ENCODE assay signal across 24 cellular contexts in genomic region chr18:37188016-37188791, GRCh38.
DNase-seq lines count a peak whose midpoint lies in the region; ATAC-seq, FAIRE-seq and TF ChIP-seq lines count a peak whose summit lies in the region.
"Had no signal": no experiment of that assay in that cellular context is flagged by ENCODE, and none has a peak within 500 bp of the region (broad histone marks: within the 10 kb centered on the region; RNA-seq: fewer than 3 reads in every experiment).

No MANE protein-coding gene starts in this region.

- H3K9me3 ChIP-seq in SJCRH30 (replicated peaks) (no peaks in the 10 kb centered on the region), ectodermal cell (ENCODE audit: control insufficient read depth, low read length) (no peaks in the 10 kb centered on the region), neuronal stem cell (replicated peaks in 1 of 2; ENCODE audit: control insufficient read depth in 2 of 2, insufficient read depth in 1 of 2, low read depth in 1 of 2, low read length in 2 of 2) (no peaks in the 10 kb centered on the region), lower lobe of right lung (no peaks in the 10 kb centered on the region)
- H3K9me3 ChIP-seq: uterus had no signal

- peaks cover 1% of the 10 kb centered on the region for H3K79me1 ChIP-seq in neuronal stem cell (ENCODE audit: low read depth, low read length)

- H2BK15ac ChIP-seq in neuronal stem cell (ENCODE audit: low read length), result no peak overlapping the region

- peak overlapping the region; percentile 61 for H3K27ac ChIP-seq in SJCRH30
- peak overlapping the region; percentile 38 for H3K27ac ChIP-seq in ectodermal cell (ENCODE audit: insufficient read depth, low read depth, low read length, poor library complexity, severe bottlenecking)
- no peak overlapping the region for H3K27ac ChIP-seq in neuronal stem cell (replicated peaks; ENCODE audit: low read length)
- H3K27ac ChIP-seq in lower lobe of right lung, result no peak overlapping the region
- H3K27ac ChIP-seq: foreskin keratinocyte, KMS-11, SK-N-MC, uterus had no signal

- no peak overlapping the region for H3K23ac ChIP-seq in neuronal stem cell (ENCODE audit: low read depth, low read length, poor library complexity)

- H2BK5ac ChIP-seq in neuronal stem cell (ENCODE audit: low read length), result no peak overlapping the region

- no peak overlapping the region for H2BK12ac ChIP-seq in neuronal stem cell (ENCODE audit: low read length)

- no peaks in the 10 kb centered on the region for H3K4me1 ChIP-seq in SJCRH30
- H3K4me1 ChIP-seq in ectodermal cell (ENCODE audit: control insufficient read depth, insufficient read depth, low read length), result no peaks in the 10 kb centered on the region
- H3K4me1 ChIP-seq in neuronal stem cell (ENCODE audit: control insufficient read depth in 2 of 2, insufficient read depth in 1 of 2, low read depth in 1 of 2, low read length in 2 of 2), result peaks cover 0 to 4% of the 10 kb centered on the region in 2 donors
- no peaks in the 10 kb centered on the region for H3K4me1 ChIP-seq in lower lobe of right lung
- H3K4me1 ChIP-seq: foreskin keratinocyte, uterus had no signal

- no peak overlapping the region for H4K91ac ChIP-seq in neuronal stem cell (ENCODE audit: low read depth, low read length, poor library complexity)

- ATAC-seq in lower lobe of right lung, result no peak
- ATAC-seq in HG02678 (IDR thresholded peaks at IDR 0.05; ENCODE audit: unreplicated experiment), result no peak
- no peak for ATAC-seq in HG02973 (IDR thresholded peaks at IDR 0.05; ENCODE audit: unreplicated experiment)
- ATAC-seq: activated CD8-positive, alpha-beta memory T cell treated with anti-CD3 and anti-CD28 coated beads, Interleukin-2, amount 10 ng/mL, durations not matched to agents 7 days and 5 days; foreskin keratinocyte; left cardiac atrium; stimulated activated naive B cell treated with anti-CD40 and anti-IgM and Interleukin-4, amounts not matched to agents 10 μg/mL and 1 μg/mL and 100 μg/mL, for 72 hours had no signal

- H3K14ac ChIP-seq in neuronal stem cell (ENCODE audit: low read length), result no peak overlapping the region

- whole genome bisulfite sequencing in ectodermal cell, 2 experiments, result 82 to 84% methylated on average over 4 of the region's 4 CpGs
- WGBS in neuronal stem cell (ENCODE audit: extremely low coverage in 2 of 2, insufficient read length in 2 of 2, insufficient replicate concordance in 1 of 2), 2 donors, result no CpG with 5 or more reads among the region's 4 CpGs

- H3K27me3 ChIP-seq in SJCRH30, result no peaks in the 10 kb centered on the region
- no peaks in the 10 kb centered on the region for H3K27me3 ChIP-seq in ectodermal cell (ENCODE audit: control insufficient read depth, insufficient read depth, low read length, poor library complexity, severe bottlenecking)
- no peaks in the 10 kb centered on the region for H3K27me3 ChIP-seq in neuronal stem cell (ENCODE audit: control insufficient read depth in 3 of 3, insufficient read depth in 3 of 3, low read depth in 1 of 3, low read length in 3 of 3)
- H3K27me3 ChIP-seq in lower lobe of right lung (ENCODE audit: low read depth), result no peaks in the 10 kb centered on the region
- H3K27me3 ChIP-seq: foreskin keratinocyte, uterus had no signal

- peak overlapping the region; percentile 24 for H2AFZ ChIP-seq in neuronal stem cell (ENCODE audit: low read length)

- H3K18ac ChIP-seq in neuronal stem cell (ENCODE audit: low read length), result no peak overlapping the region

- no peak overlapping the region for H3K4ac ChIP-seq in neuronal stem cell (ENCODE audit: low read length)

- no peak overlapping the region for H2AK5ac ChIP-seq in neuronal stem cell (ENCODE audit: low read depth, low read length)

- no peaks in the 10 kb centered on the region for H3K36me3 ChIP-seq in SJCRH30
- H3K36me3 ChIP-seq in ectodermal cell (ENCODE audit: control insufficient read depth, insufficient read depth, low read length), result no peaks in the 10 kb centered on the region
- no peaks in the 10 kb centered on the region for H3K36me3 ChIP-seq in neuronal stem cell (replicated peaks in 1 of 2; ENCODE audit: control insufficient read depth in 2 of 2, insufficient read depth in 2 of 2, low read length in 2 of 2)
- no peaks in the 10 kb centered on the region for H3K36me3 ChIP-seq in lower lobe of right lung
- H3K36me3 ChIP-seq: uterus had no signal

- DNase-seq in D721Med (ENCODE audit: insufficient read length, low spot score) (no peak), SJCRH30 (peak; percentile 1 to 21), neuronal stem cell (ENCODE audit: low spot score) (no peak), NCI-H2107 treated with DMSO at 0.1 percent for 48 hours (lab: John Stamatoyannopoulos, UW; ENCODE audit: unreplicated experiment) (no peak), lower lobe of right lung (no peak)
- DNase-seq: activated CD4-positive, alpha-beta T cell treated with anti-CD3 and anti-CD28 coated beads, Interleukin-2, amount 50 U/mL, for 1 hour; activated CD8-positive, alpha-beta memory T cell treated with anti-CD3 and anti-CD28 coated beads, Interleukin-2, amount 10 ng/mL, durations not matched to agents 7 days and 5 days; activated naive CD4-positive, alpha-beta T cell treated with anti-CD3 and anti-CD28 coated beads, Interleukin-2, amount 10 ng/mL, durations not matched to agents 7 days and 5 days; amniotic stem cell; CD4-positive, CD25-positive, alpha-beta regulatory T cell; foreskin keratinocyte; left cardiac atrium; mesenchymal stem cell; naive B cell; NCI-H69; RPMI8226; stimulated activated CD4-positive, alpha-beta T cell treated with anti-CD3 and anti-CD28 coated beads, Interleukin-4, amount 100 ng/mL, for 1 hour; stimulated activated naive B cell treated with anti-CD40 and anti-IgM and Interleukin-4, amounts not matched to agents 10 μg/mL and 1 μg/mL and 100 μg/mL, for 72 hours; uterus had no signal

- peak; percentile 51 for FAIRE-seq in D721Med (lab: Jason Lieb, UNC)

- H3K4me3 ChIP-seq in SJCRH30 (no peak overlapping the region), ectodermal cell (ENCODE audit: insufficient read depth, low read depth, low read length) (no peak overlapping the region), neuronal stem cell (ENCODE audit: low read length in 2 of 2) (no peak overlapping the region), lower lobe of right lung (no peak overlapping the region)
- H3K4me3 ChIP-seq: SK-N-MC, uterus had no signal

- intact Hi-C loops in lower lobe of right lung (cut with DNase I), result no loop called here

- H3K4me2 ChIP-seq in neuronal stem cell (ENCODE audit: insufficient read depth, low read length, poor library complexity, severe bottlenecking), result no peak overlapping the region
- H3K4me2 ChIP-seq: KMS-11 had no signal

- no peak overlapping the region for H2BK120ac ChIP-seq in neuronal stem cell (ENCODE audit: low read depth, low read length)

- H4K8ac ChIP-seq in neuronal stem cell (ENCODE audit: low read depth, low read length), result no peak overlapping the region

- no peak overlapping the region for H3K9ac ChIP-seq in neuronal stem cell (ENCODE audit: low read depth, low read length, poor library complexity)
- H3K9ac ChIP-seq: KMS-11 had no signal

- TF ChIP-seq CTCF in D721Med (IDR thresholded peaks at IDR 0.05; ENCODE audit: insufficient read depth, missing control alignments), result no peak
- TF ChIP-seq CTCF in lower lobe of right lung (IDR thresholded peaks at IDR 0.05), result no peak

Comparison
In these comparisons a context has a peak if more than half of its experiments do, and no peak if none do; other contexts are left out.
1. DNase-seq: peak in SJCRH30 (2 of 2); none in D721Med (single experiment), neuronal stem cell (single experiment), NCI-H2107 treated with DMSO at 0.1 percent for 48 hours (single experiment) and lower lobe of right lung (single experiment).
2. H3K27ac ChIP-seq: peak in SJCRH30 (single experiment) and ectodermal cell (single experiment); none in neuronal stem cell (single experiment) and lower lobe of right lung (single experiment).